19 cellular contexts compared by ENCODE assay signal in the genomic region with DNA sequence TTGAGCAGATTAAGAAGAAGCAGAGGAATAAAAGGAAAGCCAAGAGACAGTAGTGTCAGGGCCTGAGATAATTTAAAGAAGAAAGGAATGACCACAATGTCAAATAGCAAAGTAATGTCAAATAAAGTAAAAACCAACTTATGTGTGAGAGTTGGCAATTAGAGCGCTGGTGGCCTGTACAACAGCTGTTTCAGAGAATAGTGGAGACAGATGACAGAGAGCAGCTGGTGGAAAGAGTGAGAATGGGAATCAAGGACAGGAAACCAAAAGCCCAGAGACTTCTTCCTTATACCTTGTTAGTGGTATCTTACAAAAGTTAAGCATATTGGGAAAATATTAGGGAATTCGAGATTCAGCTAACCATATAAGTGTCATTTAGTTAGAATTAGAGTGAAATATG.
A peak's percentile ranks its signal among the peaks of the same experiment; 100 is the strongest.
DNase-seq lines count a peak whose midpoint lies in the region; ATAC-seq, FAIRE-seq and TF ChIP-seq lines count a peak whose summit lies in the region.
"Had no signal": no experiment of that assay in that cellular context is flagged by ENCODE, and none has a peak within 500 bp of the region (broad histone marks: within the 10 kb centered on the region; RNA-seq: fewer than 3 reads in every experiment).

No MANE protein-coding gene starts in this region.

- H3K14ac ChIP-seq in trophoblast cell (ENCODE audit: low read length): no peak overlapping the region

- H3K4me2 ChIP-seq in astrocyte (ENCODE audit: low read length) (peak overlapping the region; percentile 24), keratinocyte (ENCODE audit: control insufficient read depth, extremely low read depth, insufficient read depth, low read depth, low read length) (no peak overlapping the region), trophoblast cell (ENCODE audit: low read length) (no peak overlapping the region)

- H3K9me3 Mint-ChIP-seq in astrocyte (ENCODE audit: unreplicated experiment): peaks cover 6% of the 10 kb centered on the region

- no peak overlapping the region for H2BK5ac ChIP-seq in trophoblast cell (ENCODE audit: low read depth, low read length, poor library complexity)

- no peak for ATAC-seq in GM21529 (IDR thresholded peaks at IDR 0.05; ENCODE audit: unreplicated experiment)
- ATAC-seq: HCT116, Panc1 had no signal

- H3K23ac ChIP-seq in trophoblast cell (ENCODE audit: low read length): no peak overlapping the region

- H3K27ac Mint-ChIP-seq in astrocyte (ENCODE audit: unreplicated experiment): peak overlapping the region; percentile 83
- H3K27ac Mint-ChIP-seq: IgD-negative memory B cell had no signal

- dilution Hi-C loops in keratinocyte (cut with MboI; ENCODE audit: extremely low pct_ligation_motif_present, low sequenced_read_pairs): no loop called here

- H4K12ac ChIP-seq in trophoblast cell (ENCODE audit: low read depth, low read length): no peak overlapping the region

- H3K9me3 ChIP-seq in astrocyte (ENCODE audit: insufficient read depth, low read depth, low read length): no peaks in the 10 kb centered on the region
- no peaks in the 10 kb centered on the region for H3K9me3 ChIP-seq in keratinocyte (ENCODE audit: control insufficient read depth, low read depth, low read length)
- no peaks in the 10 kb centered on the region for H3K9me3 ChIP-seq in trophoblast cell (ENCODE audit: insufficient read depth, low read depth, low read length)

- FAIRE-seq in astrocyte (lab: Jason Lieb, UNC) (no peak), keratinocyte (lab: Jason Lieb, UNC) (no peak)
- FAIRE-seq: A204.1, GM18507 had no signal

- H3K4me3 Mint-ChIP-seq in astrocyte (ENCODE audit: unreplicated experiment): no peak overlapping the region
- H3K4me3 Mint-ChIP-seq: IgD-negative memory B cell had no signal

- no peaks in the 10 kb centered on the region for H3K36me3 Mint-ChIP-seq in astrocyte (ENCODE audit: low read depth, unreplicated experiment)

- H3K4me1 ChIP-seq in astrocyte (ENCODE audit: insufficient read depth, low read length) (peaks cover 5% of the 10 kb centered on the region), keratinocyte (ENCODE audit: control insufficient read depth, extremely low read depth, insufficient read depth, low read length) (peaks cover 5% of the 10 kb centered on the region), trophoblast cell (ENCODE audit: control insufficient read depth in 1 of 2, insufficient read depth in 2 of 2, low read length in 2 of 2) (peaks cover 0 to 2% of the 10 kb centered on the region in 2 experiments)

- H3K9me1 ChIP-seq in keratinocyte (ENCODE audit: control insufficient read depth, extremely low read depth, insufficient read depth, low read length): no peaks in the 10 kb centered on the region

- H2BK12ac ChIP-seq in trophoblast cell (ENCODE audit: low read length): no peak overlapping the region

- TF ChIP-seq CTCF in astrocyte (IDR thresholded peaks at IDR 0.05; ENCODE audit: insufficient read depth, low read depth, low read length) (no peak), keratinocyte (optimal IDR thresholded peaks at IDR 0.05 in 1 of 3, IDR thresholded peaks at IDR 0.05 in 1 of 3, conservative IDR thresholded peaks at IDR 0.05 in 1 of 3; ENCODE audit: extremely low read depth in 1 of 3, insufficient read depth in 2 of 3, low read length in 3 of 3) (no peak)

- no CpG with 5 or more reads among the region's 2 CpGs for WGBS in trophoblast cell (ENCODE audit: extremely low coverage, insufficient coverage, insufficient read length)

- no peak overlapping the region for H2BK120ac ChIP-seq in trophoblast cell (ENCODE audit: insufficient read depth, low read length, poor library complexity)

- no peak overlapping the region for H3K4me3 ChIP-seq in astrocyte (ENCODE audit: insufficient read depth, low read depth, low read length)
- H3K4me3 ChIP-seq in keratinocyte (ENCODE audit: control insufficient read depth in 2 of 3, extremely low read depth in 1 of 3, insufficient read depth in 2 of 3, low read depth in 1 of 3, low read length in 3 of 3): no peak overlapping the region
- H3K4me3 ChIP-seq in trophoblast cell (ENCODE audit: low read depth, low read length): no peak overlapping the region

- H3K36me3 ChIP-seq in astrocyte (ENCODE audit: insufficient read depth, low read length) (no peaks in the 10 kb centered on the region), keratinocyte (ENCODE audit: control insufficient read depth in 2 of 2, extremely low read depth in 1 of 2, insufficient read depth in 2 of 2, low read length in 2 of 2) (no peaks in the 10 kb centered on the region), trophoblast cell (ENCODE audit: control insufficient read depth in 1 of 2, insufficient read depth in 2 of 2, low read length in 2 of 2) (no peaks in the 10 kb centered on the region)

- H3K79me2 ChIP-seq in astrocyte (ENCODE audit: insufficient read depth, low read length) (no peaks in the 10 kb centered on the region), keratinocyte (ENCODE audit: control insufficient read depth, insufficient read depth, low read length) (no peaks in the 10 kb centered on the region), trophoblast cell (ENCODE audit: control insufficient read depth, insufficient read depth, low read length, poor library complexity) (peaks cover 1% of the 10 kb centered on the region)

- H4K91ac ChIP-seq in trophoblast cell (ENCODE audit: low read depth, low read length): no peak overlapping the region

- H3K18ac ChIP-seq in trophoblast cell (ENCODE audit: low read length): no peak overlapping the region

- H4K8ac ChIP-seq in trophoblast cell (ENCODE audit: low read depth, low read length): no peak overlapping the region

- peak; percentile 44 for DNase-seq in NCI-H2171 treated with DMSO at 0.1 percent for 48 hours (lab: John Stamatoyannopoulos, UW)
- no peak for DNase-seq in NCI-H2171 (lab: John Stamatoyannopoulos, UW)
- DNase-seq in astrocyte (ENCODE audit: low read depth): peak; percentile 4
- DNase-seq in keratinocyte (ENCODE audit: low read depth, low spot score): no peak
- no peak for DNase-seq in trophoblast cell
- DNase-seq in HCEC 1CT: no peak
- DNase-seq in dedifferentiated amniotic fluid mesenchymal stem cell (ENCODE audit: extremely low spot score): no peak
- DNase-seq: DMS53, MV-4-11, NCI-H1436 treated with DMSO at 0.1 percent for 48 hours, NCI-H748 treated with DMSO at 0.1 percent for 48 hours, SHP77 had no signal

- H3K4ac ChIP-seq in trophoblast cell (ENCODE audit: low read depth, low read length): no peak overlapping the region

- H3K27ac ChIP-seq in astrocyte (ENCODE audit: low read depth, low read length) (peak overlapping the region; percentile 47), keratinocyte (ENCODE audit: control insufficient read depth, insufficient read depth, low read length) (no peak overlapping the region), trophoblast cell (ENCODE audit: low read depth, low read length) (peak overlapping the region; percentile 25)
- H3K27ac ChIP-seq: C4-2B had no signal

- H4K20me1 ChIP-seq in astrocyte (ENCODE audit: insufficient read depth, low read length) (no peaks in the 10 kb centered on the region), keratinocyte (ENCODE audit: control insufficient read depth, extremely low read depth, insufficient read depth, low read length) (no peaks in the 10 kb centered on the region)

- H2AFZ ChIP-seq in astrocyte (ENCODE audit: low read depth, low read length): no peak overlapping the region
- H2AFZ ChIP-seq in keratinocyte (ENCODE audit: control insufficient read depth, low read length): peak overlapping the region; percentile 49
- no peak overlapping the region for H2AFZ ChIP-seq in trophoblast cell (ENCODE audit: insufficient read depth, low read length, poor library complexity)

- H3K79me1 ChIP-seq in trophoblast cell (ENCODE audit: low read length): no peaks in the 10 kb centered on the region

- H3K27me3 ChIP-seq in astrocyte (ENCODE audit: insufficient read depth, low read length) (no peaks in the 10 kb centered on the region), keratinocyte (ENCODE audit: control insufficient read depth, extremely low read depth, insufficient read depth, low read length) (no peaks in the 10 kb centered on the region), trophoblast cell (ENCODE audit: insufficient read depth, low read length) (no peaks in the 10 kb centered on the region)

- no peak overlapping the region for H3K9ac ChIP-seq in astrocyte (ENCODE audit: low read length)
- H3K9ac ChIP-seq in keratinocyte (ENCODE audit: control insufficient read depth, extremely low read depth, insufficient read depth, low read length): no peak overlapping the region
- H3K9ac ChIP-seq in trophoblast cell (ENCODE audit: low read length): no peak overlapping the region

- peaks cover 31% of the 10 kb centered on the region for H3K4me1 Mint-ChIP-seq in astrocyte (ENCODE audit: low read depth, unreplicated experiment)
- H3K4me1 Mint-ChIP-seq: IgD-negative memory B cell had no signal

- no peak overlapping the region for H2AK5ac ChIP-seq in trophoblast cell (ENCODE audit: low read length)

- H3K27me3 Mint-ChIP-seq in astrocyte (ENCODE audit: low read depth, unreplicated experiment): no peaks in the 10 kb centered on the region
- H3K27me3 Mint-ChIP-seq: IgD-negative memory B cell had no signal

Comparison
In these comparisons a context has a peak if more than half of its experiments do, and no peak if none do; other contexts are left out.
1. DNase-seq: peak in NCI-H2171 treated with DMSO at 0.1 percent for 48 hours (single experiment) and astrocyte (single experiment); none in NCI-H2171 (single experiment), keratinocyte (single experiment), trophoblast cell (0 of 2), HCEC 1CT (single experiment) and dedifferentiated amniotic fluid mesenchymal stem cell (single experiment).